25 cellular contexts compared by ENCODE assay signal in the genomic region with DNA sequence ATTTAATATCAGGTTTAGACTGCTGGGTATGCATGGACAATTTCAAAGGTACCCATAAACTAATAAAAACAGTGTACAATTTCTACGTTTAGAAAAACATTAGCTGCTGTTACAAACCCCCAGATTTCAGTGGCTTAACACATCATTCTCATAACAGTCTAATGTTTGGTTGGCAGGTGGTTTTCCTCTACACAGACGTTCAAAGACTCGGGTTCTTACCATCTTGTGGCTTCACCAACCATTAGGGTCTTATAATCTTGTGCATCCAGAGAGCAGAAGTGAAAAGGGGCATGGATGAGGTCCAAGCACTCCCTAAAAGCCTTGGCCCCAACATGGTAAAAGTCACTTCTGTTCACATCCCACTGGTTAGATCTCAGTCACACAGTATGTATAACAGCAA.
"Had no signal": no experiment of that assay in that cellular context is flagged by ENCODE, and none has a peak within 500 bp of the region (broad histone marks: within the 10 kb centered on the region; RNA-seq: fewer than 3 reads in every experiment).

No MANE protein-coding gene starts in this region.

- H3K27ac ChIP-seq: parathyroid adenoma, psoas muscle, sigmoid colon, upper lobe of left lung, vagina had no signal

- H3K27ac Mint-ChIP-seq: activated CD4-positive, alpha-beta T cell treated with anti-CD3 and anti-CD28 coated beads, Interleukin-2, amount 10 ng/mL, durations not matched to agents 7 days and 5 days; activated CD8-positive, alpha-beta T cell treated with anti-CD3 and anti-CD28 coated beads for 36 hours; activated naive CD8-positive, alpha-beta T cell treated with anti-CD3 and anti-CD28 coated beads, Interleukin-2, amount 50 U/mL, for 24 hours; activated T-helper 17 cell treated with anti-CD3 and anti-CD28 coated beads, Interleukin-2, amount 50 U/mL, for 72 hours; stimulated activated memory B cell treated with anti-CD40 and anti-IgM and Interleukin-4, amounts not matched to agents 10 μg/mL and 1 μg/mL and 100 μg/mL, for 72 hours; stimulated activated naive CD8-positive, alpha-beta T cell treated with anti-CD3 and anti-CD28 coated beads, Interleukin-15, amount 100 ng/mL, for 72 hours had no signal

- H3K4me1 Mint-ChIP-seq: activated CD4-positive, alpha-beta T cell treated with anti-CD3 and anti-CD28 coated beads, Interleukin-2, amount 10 ng/mL, durations not matched to agents 7 days and 5 days; activated naive CD8-positive, alpha-beta T cell treated with anti-CD3 and anti-CD28 coated beads, Interleukin-2, amount 50 U/mL, for 24 hours; activated T-helper 17 cell treated with anti-CD3 and anti-CD28 coated beads, Interleukin-2, amount 50 U/mL, for 72 hours; central memory CD8-positive, alpha-beta T cell; stimulated activated naive CD8-positive, alpha-beta T cell treated with anti-CD3 and anti-CD28 coated beads, Interleukin-15, amount 100 ng/mL, for 72 hours had no signal

- ATAC-seq: activated CD8-positive, alpha-beta T cell treated with anti-CD3 and anti-CD28 coated beads for 36 hours; activated naive CD8-positive, alpha-beta T cell treated with anti-CD3 and anti-CD28 coated beads, Interleukin-2, amount 50 U/mL, for 24 hours; activated T-cell treated with anti-CD3 and anti-CD28 coated beads, Interleukin-2, amount 50 U/mL, for 4 hours; activated T-helper 17 cell treated with anti-CD3 and anti-CD28 coated beads, Interleukin-2, amount 50 U/mL, for 72 hours; mucosa of descending colon; psoas muscle; stimulated activated memory B cell treated with anti-CD40 and anti-IgM and Interleukin-4, amounts not matched to agents 10 μg/mL and 1 μg/mL and 100 μg/mL, for 72 hours; stimulated activated naive CD8-positive, alpha-beta T cell treated with anti-CD3 and anti-CD28 coated beads, Interleukin-15, amount 100 ng/mL, for 72 hours had no signal

- DNase-seq: activated CD4-positive, alpha-beta T cell treated with anti-CD3 and anti-CD28 coated beads, Interleukin-2, amount 10 ng/mL, durations not matched to agents 7 days and 5 days; activated CD4-positive, CD25-positive, alpha-beta regulatory T cell treated with anti-CD3 and anti-CD28 coated beads, Interleukin-2, amount 50 U/mL, for 72 hours; activated CD8-positive, alpha-beta T cell treated with anti-CD3 and anti-CD28 coated beads for 36 hours; activated gamma-delta T cell treated with Interleukin-2 at 50 U/mL for 16 hours; activated naive CD4-positive, alpha-beta T cell treated with anti-CD3 and anti-CD28 coated beads, Interleukin-2, amount 50 U/mL, for 16 hours; activated naive CD8-positive, alpha-beta T cell treated with anti-CD3 and anti-CD28 coated beads, Interleukin-2, amount 50 U/mL, for 24 hours; activated T-cell treated with anti-CD3 and anti-CD28 coated beads, Interleukin-2, amount 50 U/mL, for 4 hours; anterior cingulate cortex; effector CD8-positive, alpha-beta T cell; left ventricle myocardium inferior; mucosa of descending colon; psoas muscle; sigmoid colon; small intestine; stimulated activated CD4-positive, alpha-beta T cell treated with anti-CD3 and anti-CD28 coated beads, Interleukin-1b, Interleukin-23, amount 100 ng/mL, for 48 hours; stimulated activated CD4-positive, alpha-beta T cell treated with anti-CD3 and anti-CD28 coated beads, Interleukin-4, amount 100 ng/mL, for 4 hours; stimulated activated CD8-positive, alpha-beta memory T cell treated with anti-CD3 and anti-CD28 coated beads, Interleukin-4, amount 100 ng/mL, for 48 hours; stimulated activated naive CD8-positive, alpha-beta T cell treated with anti-CD3 and anti-CD28 coated beads, Interleukin-15, amount 100 ng/mL, for 72 hours; substantia nigra; upper lobe of left lung had no signal

- H3K4me3 Mint-ChIP-seq: activated CD4-positive, alpha-beta T cell treated with anti-CD3 and anti-CD28 coated beads, Interleukin-2, amount 10 ng/mL, durations not matched to agents 7 days and 5 days; activated CD8-positive, alpha-beta T cell treated with anti-CD3 and anti-CD28 coated beads for 36 hours; activated naive CD8-positive, alpha-beta T cell treated with anti-CD3 and anti-CD28 coated beads, Interleukin-2, amount 50 U/mL, for 24 hours; activated T-cell treated with anti-CD3 and anti-CD28 coated beads, Interleukin-2, amount 50 U/mL, for 4 hours; activated T-helper 17 cell treated with anti-CD3 and anti-CD28 coated beads, Interleukin-2, amount 50 U/mL, for 72 hours; central memory CD8-positive, alpha-beta T cell; stimulated activated memory B cell treated with anti-CD40 and anti-IgM and Interleukin-4, amounts not matched to agents 10 μg/mL and 1 μg/mL and 100 μg/mL, for 72 hours; stimulated activated naive CD8-positive, alpha-beta T cell treated with anti-CD3 and anti-CD28 coated beads, Interleukin-15, amount 100 ng/mL, for 72 hours had no signal

- H3K27me3 Mint-ChIP-seq: activated CD4-positive, alpha-beta T cell treated with anti-CD3 and anti-CD28 coated beads, Interleukin-2, amount 10 ng/mL, durations not matched to agents 7 days and 5 days; activated CD8-positive, alpha-beta T cell treated with anti-CD3 and anti-CD28 coated beads for 36 hours; activated naive CD8-positive, alpha-beta T cell treated with anti-CD3 and anti-CD28 coated beads, Interleukin-2, amount 50 U/mL, for 24 hours; stimulated activated memory B cell treated with anti-CD40 and anti-IgM and Interleukin-4, amounts not matched to agents 10 μg/mL and 1 μg/mL and 100 μg/mL, for 72 hours; stimulated activated naive CD8-positive, alpha-beta T cell treated with anti-CD3 and anti-CD28 coated beads, Interleukin-15, amount 100 ng/mL, for 72 hours had no signal

- H3K9me3 Mint-ChIP-seq: activated CD4-positive, alpha-beta T cell treated with anti-CD3 and anti-CD28 coated beads, Interleukin-2, amount 10 ng/mL, durations not matched to agents 7 days and 5 days; activated T-helper 17 cell treated with anti-CD3 and anti-CD28 coated beads, Interleukin-2, amount 50 U/mL, for 72 hours; central memory CD8-positive, alpha-beta T cell had no signal
